In the genomic region with DNA sequence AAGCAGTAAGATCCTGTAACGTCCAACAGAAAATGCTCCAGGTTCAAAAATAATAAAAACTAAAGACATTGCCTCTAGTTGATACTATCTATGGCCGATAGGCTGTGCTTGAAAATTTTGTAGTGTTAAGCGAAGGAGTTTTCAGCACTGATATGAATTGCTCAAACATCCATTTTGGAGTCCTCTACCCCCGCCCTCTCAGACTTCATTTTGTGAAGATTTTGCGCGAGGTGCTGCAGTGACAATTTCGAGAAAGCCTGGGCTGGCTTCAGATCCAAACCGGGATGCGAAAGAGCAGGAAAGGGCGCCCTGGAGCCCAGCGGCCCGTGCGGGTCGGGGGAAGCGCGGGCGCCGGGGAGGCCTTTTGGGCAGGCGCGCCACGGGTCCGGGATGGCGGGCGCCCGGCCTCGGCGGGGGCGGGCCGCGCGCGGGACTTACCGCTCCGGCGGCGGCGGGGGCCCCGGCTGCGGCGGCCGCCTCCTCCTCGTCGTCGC, we compare ENCODE assay signal across 8 cellular contexts. TPM values are rescaled to one million over a fixed set of nuclear protein-coding genes. Genes with fewer than 3 reads are reported as not detected.
A peak's percentile ranks its signal among the peaks of the same experiment; 100 is the strongest.
DNase-seq lines count a peak whose midpoint lies in the region; ATAC-seq and TF ChIP-seq lines count a peak whose summit lies in the region.

No MANE protein-coding gene starts in this region.

- peak; percentile 20 for ATAC-seq in HG02763 (IDR thresholded peaks at IDR 0.05; ENCODE audit: unreplicated experiment)
- peak; percentile 38 to 48 for ATAC-seq in naive thymus-derived CD8-positive, alpha-beta T cell

- peak overlapping the region; percentile 73 for H3K4me3 ChIP-seq in GM12875 (ENCODE audit: low read depth, low read length)
- peak overlapping the region; percentile 94 for H3K4me3 ChIP-seq in WERI-Rb-1 (ENCODE audit: low read depth, low read length)
- peak overlapping the region; percentile 94 for H3K4me3 ChIP-seq in endodermal cell (ENCODE audit: low read length)

- H3K36me3 ChIP-seq in WERI-Rb-1 (peaks cover 37% of the 10 kb centered on the region), endodermal cell (ENCODE audit: control insufficient read depth, insufficient read depth, low read length) (peaks cover 24% of the 10 kb centered on the region)

- DNase-seq in AG08396 (ENCODE audit: low spot score) (peak; percentile 56), NCI-H1694 (lab: John Stamatoyannopoulos, UW) (peak; percentile 79), WERI-Rb-1 (no peak), endodermal cell (no peak), type B pancreatic cell (ENCODE audit: extremely low spot score, unreplicated experiment) (no peak)
- DNase-seq in naive thymus-derived CD8-positive, alpha-beta T cell: peak in 9 of 10 donors; percentile 45 to 83 (median 72)

- H3K4me3 Mint-ChIP-seq in endodermal cell (peak overlapping the region; percentile 95), type B pancreatic cell (peak overlapping the region; percentile 94)
- H3K4me3 Mint-ChIP-seq in naive thymus-derived CD8-positive, alpha-beta T cell: peak overlapping the region; percentile 89 to 99 (median 94)

- TF ChIP-seq CTCF in GM12875 (IDR thresholded peaks at IDR 0.05; ENCODE audit: borderline replicate concordance, insufficient read depth, low read depth, low read length): peak; percentile 18; the same call in 1 of the 2 replicates
- no peak for TF ChIP-seq CTCF in WERI-Rb-1 (IDR thresholded peaks at IDR 0.05; ENCODE audit: low read depth, low read length)
- peak; percentile 55 for TF ChIP-seq CTCF in endodermal cell (conservative IDR thresholded peaks at IDR 0.05)
- TF ChIP-seq CTCF in type B pancreatic cell (conservative IDR thresholded peaks at IDR 0.05): peak; percentile 73

- H3K27me3 Mint-ChIP-seq in endodermal cell (ENCODE audit: insufficient read depth) (no peaks in the 10 kb centered on the region), type B pancreatic cell (no peaks in the 10 kb centered on the region)
- H3K27me3 Mint-ChIP-seq in naive thymus-derived CD8-positive, alpha-beta T cell: no peaks in the 10 kb centered on the region

- peaks cover 3% of the 10 kb centered on the region for H3K4me1 ChIP-seq in endodermal cell (ENCODE audit: control insufficient read depth, insufficient read depth, low read length)

- H3K9me3 ChIP-seq in WERI-Rb-1 (ENCODE audit: severe bottlenecking) (no peaks in the 10 kb centered on the region), endodermal cell (ENCODE audit: control insufficient read depth, low read length) (peaks cover 21% of the 10 kb centered on the region)

- POLR2A ChIA-PET in naive thymus-derived CD8-positive, alpha-beta T cell (lab: Charles Lee): interaction anchor here (0.6 to 2.7 kb wide), 9 partner anchors 9 to 365 kb away, joined by 3 to 15 read pairs (median 3); partner anchors contain the start of gene OLA1

- H3K9ac ChIP-seq in endodermal cell (ENCODE audit: extremely low read depth, low read length, poor library complexity, severe bottlenecking): peak overlapping the region; percentile 71

- H3K27ac ChIP-seq in WERI-Rb-1 (peak overlapping the region; percentile 100), endodermal cell (ENCODE audit: low read depth, low read length) (peak overlapping the region; percentile 99)

- H3K36me3 Mint-ChIP-seq in endodermal cell (ENCODE audit: low read depth) (peaks cover 35% of the 10 kb centered on the region), type B pancreatic cell (peaks cover 32% of the 10 kb centered on the region)
- H3K36me3 Mint-ChIP-seq in naive thymus-derived CD8-positive, alpha-beta T cell: peaks cover 6 to 26% (median 12%) of the 10 kb centered on the region in 3 donors

- peaks cover 28% of the 10 kb centered on the region for H3K4me1 Mint-ChIP-seq in endodermal cell
- H3K4me1 Mint-ChIP-seq in naive thymus-derived CD8-positive, alpha-beta T cell: peaks cover 28 to 54% (median 47%) of the 10 kb centered on the region in 4 donors
- peaks cover 28% of the 10 kb centered on the region for H3K4me1 Mint-ChIP-seq in type B pancreatic cell (ENCODE audit: unreplicated experiment)

- 0% methylated on average over 8 to 44 of the region's 44 CpGs for WGBS in endodermal cell (ENCODE audit: insufficient coverage in 1 of 2, insufficient read length in 1 of 2), 2 experiments

- H3K27ac Mint-ChIP-seq in endodermal cell: peak overlapping the region; percentile 95
- peak overlapping the region; percentile 96 to 100 (median 99) for H3K27ac Mint-ChIP-seq in naive thymus-derived CD8-positive, alpha-beta T cell
- peak overlapping the region; percentile 96 for H3K27ac Mint-ChIP-seq in type B pancreatic cell

- H3K9me3 Mint-ChIP-seq in endodermal cell: peaks cover 21% of the 10 kb centered on the region
- no peaks in the 10 kb centered on the region for H3K9me3 Mint-ChIP-seq in naive thymus-derived CD8-positive, alpha-beta T cell
- H3K9me3 Mint-ChIP-seq in type B pancreatic cell: peaks cover 5% of the 10 kb centered on the region

- no peaks in the 10 kb centered on the region for H3K27me3 ChIP-seq in WERI-Rb-1 (ENCODE audit: insufficient read depth, low read depth, severe bottlenecking)
- H3K27me3 ChIP-seq in endodermal cell (ENCODE audit: control insufficient read depth, insufficient read depth, low read length, poor library complexity, severe bottlenecking): no peaks in the 10 kb centered on the region

RNA-seq across cellular contexts. Expression of gene SP3, which starts 1.8 kb away (rescaled TPM):
- total RNA-seq in endodermal cell: 10 to 100 TPM; 80.2 to 83.7 TPM
- 86.8 TPM for polyA plus RNA-seq in endodermal cell (2013, experiment 1 of 2)
- 81.4 TPM for polyA plus RNA-seq in endodermal cell (2013, experiment 2 of 2)
- total RNA-seq in naive thymus-derived CD8-positive, alpha-beta T cell: 100 to 1,000 TPM; 135 to 141 TPM
- 10 to 100 TPM; 51.4 to 67.9 (median 60.2) TPM for polyA plus RNA-seq in naive thymus-derived CD8-positive, alpha-beta T cell
- total RNA-seq in type B pancreatic cell (ENCODE audit: low replicate concordance): 75.0 and 94.5 TPM in 2 replicates

Comparison
In these comparisons a context has a peak if more than half of its experiments do, and no peak if none do; other contexts are left out.
1. DNase-seq: peak in AG08396 (single experiment), NCI-H1694 (single experiment) and naive thymus-derived CD8-positive, alpha-beta T cell (9 of 10); none in WERI-Rb-1 (single experiment), endodermal cell (single experiment) and type B pancreatic cell (single experiment).
2. Peak in every context shown above with its lines, with median percentiles within 50 percentile points of each other: H3K4me3 ChIP-seq, H3K27ac Mint-ChIP-seq and H3K4me3 Mint-ChIP-seq.